ENCODE assay signal across 8 cellular contexts in the genomic region with DNA sequence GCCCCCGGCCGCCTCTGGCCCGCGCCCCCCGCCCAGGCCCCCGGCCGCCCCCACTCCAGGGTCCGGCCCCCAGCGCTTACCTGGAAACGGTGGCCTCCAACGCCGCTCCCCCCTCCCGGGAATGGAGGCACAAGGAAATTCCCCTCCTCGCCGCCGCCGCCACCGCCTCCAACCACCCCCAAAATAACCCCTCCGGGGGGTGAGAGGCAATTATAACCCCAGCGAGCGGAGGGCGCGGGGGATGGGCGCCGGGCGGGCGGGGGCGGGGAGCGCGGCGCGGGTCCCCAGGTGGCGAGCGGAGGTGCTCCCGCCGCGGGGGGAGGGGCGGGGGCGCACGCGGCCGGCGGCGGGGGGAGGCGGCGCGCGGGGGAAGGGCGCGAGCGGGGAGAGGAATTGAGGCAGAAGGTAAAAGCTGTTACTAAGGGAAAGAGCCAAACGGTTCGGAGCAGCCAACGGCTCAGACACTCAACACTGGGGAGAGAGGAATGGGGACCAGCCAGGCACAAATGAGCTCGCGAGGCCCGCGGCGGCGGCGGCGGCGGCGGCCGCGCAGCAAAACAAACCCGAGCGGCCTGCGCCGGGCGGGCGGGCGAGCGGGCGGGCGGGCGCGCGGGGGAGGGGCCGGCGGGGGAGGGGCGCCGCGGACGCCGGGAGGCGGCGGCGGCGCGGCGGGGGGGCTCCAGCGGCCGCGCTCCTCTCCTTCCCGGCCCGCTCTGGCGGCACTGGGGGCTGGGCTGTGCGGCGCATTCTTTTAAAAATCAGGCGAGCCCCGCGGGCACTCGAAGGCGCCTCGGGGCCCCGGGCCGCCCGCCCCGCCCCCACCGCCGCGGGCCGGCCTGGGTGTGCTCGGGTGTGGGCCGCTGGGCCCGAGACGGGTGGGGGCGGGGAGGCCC. TPM values are rescaled to one million over a fixed set of nuclear protein-coding genes. Genes with fewer than 3 reads are reported as not detected.
A peak's percentile ranks its signal among the peaks of the same experiment; 100 is the strongest.
DNase-seq lines count a peak whose midpoint lies in the region; ATAC-seq and TF ChIP-seq lines count a peak whose summit lies in the region.

A gene (minus strand): TSS at position 442 of the 893 bp plus-strand sequence. CDS start 132,505 bp downstream, outside the sequence.

- H3K27ac ChIP-seq in KOPT-K1 (ENCODE audit: low read depth, low read length, poor library complexity, severe bottlenecking) (peak within 1 kb of the TSS; percentile 98), esophagus squamous epithelium (peak within 1 kb of the TSS; percentile 97 to 100 (median 100))

- H3K27me3 ChIP-seq in esophagus squamous epithelium: no peaks in the 10 kb centered on the region

- H3K9me3 ChIP-seq in KOPT-K1 (ENCODE audit: insufficient read depth, low read length, poor library complexity, severe bottlenecking) (no peaks in the 10 kb centered on the region), esophagus squamous epithelium (no peaks in the 10 kb centered on the region)

- intact Hi-C loops in esophagus squamous epithelium (cut with DNase I): loop anchor here (2.0 to 10.0 kb wide), 2 partner anchors 142 to 162 kb away; no protein-coding TSS in a partner anchor

- peak within 1 kb of the TSS; percentile 93 to 99 (median 98) for H3K4me3 ChIP-seq in esophagus squamous epithelium

- H3K4me1 ChIP-seq in esophagus squamous epithelium: peaks cover 13 to 76% (median 23%) of the 10 kb centered on the region in 3 donors

- TF ChIP-seq CTCF in esophagus squamous epithelium (IDR thresholded peaks at IDR 0.05): no peak

- 0% methylated on average over 7 of the region's 119 CpGs; no CpG with 5 or more reads in 1 of the 2 donors for WGBS in esophagus squamous epithelium, 2 donors

- TF ChIP-seq POLR2A in esophagus squamous epithelium (IDR thresholded peaks at IDR 0.05): no peak

- H3K36me3 ChIP-seq in KOPT-K1 (ENCODE audit: insufficient read depth, low read length): peaks cover 13% of the 10 kb centered on the region
- no peaks in the 10 kb centered on the region for H3K36me3 ChIP-seq in esophagus squamous epithelium

- peak; percentile 95 for DNase-seq in DMS53 (lab: John Stamatoyannopoulos, UW)
- DNase-seq in RKO (ENCODE audit: low spot score): peak; percentile 93
- DNase-seq in activated T-helper 1 cell treated with Interleukin-2 at 50 U/mL for 16 hours (ENCODE audit: low read depth): peak; percentile 82
- DNase-seq in esophagus squamous epithelium (lab: John Stamatoyannopoulos, UW): peak; percentile 51
- DNase-seq in myocyte (ENCODE audit: low read depth): peak; percentile 93
- DNase-seq in stimulated activated CD8-positive, alpha-beta memory T cell treated with anti-CD3 and anti-CD28 coated beads, Interleukin-7, amount 100 ng/mL, for 4 hours (ENCODE audit: low read depth in 2 of 2): peak; percentile 73 to 84

- peak; percentile 37 for ATAC-seq in GM21737 (IDR thresholded peaks at IDR 0.05; ENCODE audit: unreplicated experiment)

RNA-seq across cellular contexts. Expression of the gene that starts here (rescaled TPM):
- total RNA-seq in esophagus squamous epithelium: 10 to 100 TPM; 66.0 to 79.8 (median 72.4) TPM
- total RNA-seq in myocyte: 150 and 167 TPM in 2 replicates
- 63.5 TPM for polyA plus RNA-seq in myocyte (2012)

Comparison
In these comparisons a context has a peak if more than half of its experiments do, and no peak if none do; other contexts are left out.
1. Peak in every context shown above with its lines: DNase-seq, ATAC-seq, H3K4me3 ChIP-seq and H3K27ac ChIP-seq.